ENCODE assay signal across 9 cellular contexts in the genomic region with DNA sequence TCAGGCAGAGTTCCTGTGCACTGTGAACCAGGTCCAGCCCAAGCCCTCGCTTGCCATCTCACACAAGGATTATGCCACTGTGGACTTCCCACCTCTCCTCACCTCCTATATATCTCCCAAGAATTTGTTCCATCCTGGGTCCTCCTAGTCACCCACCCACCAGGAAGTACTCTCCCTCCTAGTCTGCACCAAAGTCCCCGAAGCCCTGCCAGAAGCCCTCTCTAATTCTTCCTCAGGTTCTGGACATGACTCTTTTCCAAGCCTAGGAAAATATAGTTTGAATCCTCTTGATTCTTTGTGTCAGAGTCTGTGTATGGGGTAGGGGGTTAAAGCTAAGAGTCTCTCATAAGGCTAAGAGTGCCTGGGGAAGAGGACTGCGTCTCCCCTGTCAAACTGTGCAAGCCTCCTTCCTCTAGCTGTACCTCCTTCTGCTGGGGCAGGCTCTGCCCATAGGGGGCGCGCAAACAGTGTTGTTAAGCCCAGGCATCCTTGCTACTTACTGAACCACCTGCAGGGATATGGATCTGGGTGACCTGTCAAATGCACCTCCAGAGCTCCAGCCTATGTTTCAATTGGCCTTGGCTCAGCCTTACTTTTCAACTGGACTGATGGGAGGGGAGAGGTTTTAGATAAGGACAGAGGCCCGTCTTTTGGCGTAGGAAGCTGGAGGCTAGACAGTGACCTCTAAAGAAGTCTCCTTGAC. TPM values are rescaled to one million over a fixed set of nuclear protein-coding genes. Genes with fewer than 3 reads are reported as not detected.
DNase-seq lines count a peak whose midpoint lies in the region; ATAC-seq and TF ChIP-seq lines count a peak whose summit lies in the region.
"Had no signal": no experiment of that assay in that cellular context is flagged by ENCODE, and none has a peak within 500 bp of the region (broad histone marks: within the 10 kb centered on the region; RNA-seq: fewer than 3 reads in every experiment).

No MANE protein-coding gene starts in this region.

- H3K27me3 ChIP-seq in WERI-Rb-1 (ENCODE audit: insufficient read depth, low read depth, severe bottlenecking), result no peaks in the 10 kb centered on the region
- peaks cover 0 to 2% of the 10 kb centered on the region in 2 donors for H3K27me3 ChIP-seq in breast epithelium

- H3K4me3 ChIP-seq in WERI-Rb-1 (ENCODE audit: low read depth, low read length) (no peak overlapping the region), breast epithelium (no peak overlapping the region)
- H3K4me3 ChIP-seq: skin epidermis had no signal

- H3K36me3 ChIP-seq in WERI-Rb-1 (no peaks in the 10 kb centered on the region), breast epithelium (no peaks in the 10 kb centered on the region)

- in situ Hi-C loops in ACHN (cut with HindIII; ENCODE audit: low pct_ligation_motif_present, low pct_unique_long_range_greater_than_20kb, low sequenced_read_pairs), result no loop called here

- peak; percentile 81 for DNase-seq in ACHN
- peak; percentile 43 for DNase-seq in NCI-H2107 (lab: John Stamatoyannopoulos, UW)
- DNase-seq in WERI-Rb-1, result peak; percentile 96
- DNase-seq in breast epithelium (ENCODE audit: low spot score in 2 of 2), result peak; percentile 68 to 85
- DNase-seq in left kidney (ENCODE audit: low read depth, low spot score), result peak; percentile 93
- DNase-seq in stimulated activated CD4-positive, alpha-beta T cell treated with anti-CD3 and anti-CD28 coated beads, TNF-alpha, amount 100 ng/mL, for 1 hour (ENCODE audit: low read depth in 3 of 3, low spot score in 1 of 3), result peak; percentile 29 to 75 (median 57)

- peak; percentile 98 for TF ChIP-seq CTCF in WERI-Rb-1 (IDR thresholded peaks at IDR 0.05; ENCODE audit: low read depth, low read length)
- TF ChIP-seq CTCF in breast epithelium (IDR thresholded peaks at IDR 0.05), result peak; percentile 57 to 83 (median 57)

- TF ChIP-seq POLR2A in breast epithelium (IDR thresholded peaks at IDR 0.05), result no peak

- H3K27ac ChIP-seq in WERI-Rb-1 (no peak overlapping the region), breast epithelium (no peak overlapping the region)
- H3K27ac ChIP-seq: skin epidermis had no signal

- H3K4me1 ChIP-seq in breast epithelium, result no peaks in the 10 kb centered on the region

- H3K9me3 ChIP-seq in WERI-Rb-1 (ENCODE audit: severe bottlenecking) (no peaks in the 10 kb centered on the region), breast epithelium (no peaks in the 10 kb centered on the region)

- peak; percentile 65 for ATAC-seq in GM18868 (IDR thresholded peaks at IDR 0.05; ENCODE audit: unreplicated experiment)
- ATAC-seq in HG03442 (IDR thresholded peaks at IDR 0.05; ENCODE audit: unreplicated experiment), result no peak

- intact Hi-C loops in breast epithelium (cut with DNase I; ENCODE audit: low total_unique reads), result no loop called here

RNA-seq across cellular contexts. Expression of gene DLX4, which starts 16.6 kb away (rescaled TPM):
- under 1 TPM in 1 of 3 donors, not detected in 2; 0.44 TPM for total RNA-seq in breast epithelium

RNA-seq across cellular contexts. Expression of gene DLX3, which starts 42.7 kb away (rescaled TPM):
- total RNA-seq in breast epithelium, result under 1 TPM in 2 of 3 donors, not detected in 1; 0.44 to 0.98 TPM

Comparison
In these comparisons a context has a peak if more than half of its experiments do, and no peak if none do; other contexts are left out.
1. DNase-seq: peak in every context shown above with its lines; median percentile 96 in WERI-Rb-1; 93 in left kidney; 81 in ACHN; 76 in breast epithelium; 57 in stimulated activated CD4-positive, alpha-beta T cell treated with anti-CD3 and anti-CD28 coated beads, TNF-alpha, amount 100 ng/mL, for 1 hour; 43 in NCI-H2107.